20 cellular contexts compared by ENCODE assay signal in genomic region chr18:57885931-57886330, GRCh38.
DNase-seq lines count a peak whose midpoint lies in the region; ATAC-seq, FAIRE-seq and TF ChIP-seq lines count a peak whose summit lies in the region.
"Had no signal": no experiment of that assay in that cellular context is flagged by ENCODE, and none has a peak within 500 bp of the region (broad histone marks: within the 10 kb centered on the region; RNA-seq: fewer than 3 reads in every experiment).

No MANE protein-coding gene starts in this region.

- no peak overlapping the region for H3K4me3 ChIP-seq in A549
- no peak overlapping the region for H3K4me3 ChIP-seq in mammary epithelial cell (replicated peaks in 1 of 3; ENCODE audit: insufficient read depth in 1 of 3, low read depth in 2 of 3, low read length in 3 of 3)

- TF ChIP-seq CTCF in A549 (IDR thresholded peaks at IDR 0.05) (no peak), D721Med (IDR thresholded peaks at IDR 0.05; ENCODE audit: insufficient read depth, missing control alignments) (no peak), mammary epithelial cell (conservative IDR thresholded peaks at IDR 0.05 in 1 of 2, IDR thresholded peaks at IDR 0.05 in 1 of 2; ENCODE audit: extremely low read depth in 1 of 2, insufficient read depth in 1 of 2, low read depth in 1 of 2, low read length in 2 of 2) (no peak)

- CTCF ChIA-PET in A549 (lab: Yijun Ruan, JAX) = interaction anchor here (1.7 to 2.5 kb wide), 3 partner anchors 73 to 256 kb away, joined by 3 to 7 read pairs (median 5); no protein-coding TSS in a partner anchor
- CTCF ChIA-PET in mammary epithelial cell (lab: Charles Lee; ENCODE audit: low non-redundant PET) = no interaction called here

- TF ChIP-seq POLR2A in A549 (IDR thresholded peaks at IDR 0.05; ENCODE audit: low read length) = no peak

- no peaks in the 10 kb centered on the region for H3K27me3 ChIP-seq in mammary epithelial cell (ENCODE audit: insufficient read depth, low read length)

- H3K36me3 ChIP-seq in mammary epithelial cell (ENCODE audit: insufficient read depth, low read length) = no peaks in the 10 kb centered on the region

- dilution Hi-C loops in mammary epithelial cell (cut with HindIII; ENCODE audit: low sequenced_read_pairs) = no loop called here

- H3K9ac ChIP-seq in mammary epithelial cell (ENCODE audit: insufficient read depth, low read length) = no peak overlapping the region

- POLR2A ChIA-PET in A549 (lab: Yijun Ruan, JAX) = no interaction called here

- TF ChIP-seq RAD21 in A549 (conservative IDR thresholded peaks at IDR 0.05 in 1 of 2, IDR thresholded peaks at IDR 0.05 in 1 of 2) = no peak

- no peak overlapping the region; a peak in 2 of 6 replicates for H3K27ac ChIP-seq in A549
- no peak overlapping the region for H3K27ac ChIP-seq in mammary epithelial cell (ENCODE audit: insufficient read depth, low read depth, low read length)
- H3K27ac ChIP-seq in caudate nucleus (ENCODE audit: low read depth, low read length) = no peak overlapping the region
- H3K27ac ChIP-seq: C4-2B had no signal

- H3K4me2 ChIP-seq in A549 (0 out of 3 replicates have a peak overlapping the region, but pooled peaks have one; percentile 10), mammary epithelial cell (ENCODE audit: insufficient read depth, low read depth, low read length) (no peak overlapping the region)

- in situ Hi-C loops in mammary epithelial cell (cut with MboI; ENCODE audit: low sequenced_read_pairs in 2 of 2) = loop anchor here (10.0 to 25.0 kb wide), 2 partner anchors 151 to 249 kb away; partner anchors contain the start of gene NEDD4L (in 1 of the 2)

- peaks cover 3% of the 10 kb centered on the region for H3K9me3 ChIP-seq in A549
- peaks cover 4% of the 10 kb centered on the region for H3K9me3 ChIP-seq in mammary epithelial cell (replicated peaks; ENCODE audit: insufficient read depth, low read length)

- WGBS in A549 (ENCODE audit: missing lambda C conversion rate) = 22% methylated on average over 1 of the region's 1 CpG
- WGBS in mammary epithelial cell (ENCODE audit: low coverage, missing lambda C conversion rate) = 69% methylated on average over 1 of the region's 1 CpG

- H3K4me1 ChIP-seq in A549 (peaks cover 16% of the 10 kb centered on the region), mammary epithelial cell (ENCODE audit: insufficient read depth, low read length) (peaks cover 9% of the 10 kb centered on the region)

- DNase-seq in A549 (ENCODE audit: low read depth in 1 of 2, low spot score in 1 of 2) (peak in 1 of 2 experiments; percentile 42), D721Med (ENCODE audit: insufficient read length, low spot score) (no peak), NCI-H69 (lab: John Stamatoyannopoulos, UW) (peak; percentile 64), mammary epithelial cell (peak; percentile 38), caudate nucleus (lab: John Stamatoyannopoulos, UW) (no peak), SIG-M5 treated with dmso at 0.1 percent for 504 hours (lab: John Stamatoyannopoulos, UW; ENCODE audit: unreplicated experiment) (no peak)
- DNase-seq: AML-193; CD4-positive, alpha-beta T cell; DMS79; GDM1; GOT3; H7; HFFc6; KBM-7 had no signal

- ATAC-seq in A549 (no peak), HG03097 (IDR thresholded peaks at IDR 0.05; ENCODE audit: low FRiP score, unreplicated experiment) (no peak), GM19395 (IDR thresholded peaks at IDR 0.05; ENCODE audit: unreplicated experiment) (no peak)
- ATAC-seq: HCT116, HepG2 had no signal

- no TSS peak for BruUV-seq in mammary epithelial cell (replicated peaks; lab: Mats Ljungman, UMichigan)

- H2AFZ ChIP-seq in mammary epithelial cell (ENCODE audit: low read depth, low read length) = no peak overlapping the region

- no peak for TF ChIP-seq EP300 in A549 (IDR thresholded peaks at IDR 0.05)

- H3K79me2 ChIP-seq in mammary epithelial cell (ENCODE audit: insufficient read depth, low read length) = no peaks in the 10 kb centered on the region

- intact Hi-C loops in mammary epithelial cell (cut with micrococcal nuclease) = no loop called here

- FAIRE-seq in A549 (lab: Jason Lieb, UNC) (no peak), D721Med (lab: Jason Lieb, UNC) (peak; percentile 75)
- FAIRE-seq: A204.1, HepG2 had no signal

- H4K20me1 ChIP-seq in mammary epithelial cell (ENCODE audit: insufficient read depth, low read length) = no peaks in the 10 kb centered on the region

TF ChIP-seq in A549, 52 proteins besides CTCF, POLR2A, EP300 and RAD21:
- no peak for TF ChIP-seq HES2 (IDR thresholded peaks at IDR 0.05)
- no peak for TF ChIP-seq CBX2 (IDR thresholded peaks at IDR 0.05; ENCODE audit: borderline replicate concordance, low read depth)
- no peak for TF ChIP-seq ZNF302 (CRISPR knock-in tag; IDR thresholded peaks at IDR 0.05)
- TF ChIP-seq RNF2 (IDR thresholded peaks at IDR 0.05; ENCODE audit: borderline replicate concordance, low read depth) = no peak
- TF ChIP-seq CHD2 (IDR thresholded peaks at IDR 0.05; ENCODE audit: low read length, partially characterized antibody) = no peak
- no peak for TF ChIP-seq HOXA7 (CRISPR knock-in tag; IDR thresholded peaks at IDR 0.05)
- no peak for TF ChIP-seq EHF (CRISPR knock-in tag; IDR thresholded peaks at IDR 0.05)
- no peak for TF ChIP-seq NPAS2 (CRISPR knock-in tag; IDR thresholded peaks at IDR 0.05; ENCODE audit: borderline replicate concordance)

Comparison
In these comparisons a context has a peak if more than half of its experiments do, and no peak if none do; other contexts are left out.
1. DNase-seq: peak in NCI-H69 (single experiment) and mammary epithelial cell (single experiment); none in D721Med (single experiment), caudate nucleus (0 of 61) and SIG-M5 treated with dmso at 0.1 percent for 504 hours (single experiment).